Comparison of ENCODE assay signal across 8 cellular contexts in genomic region chr1:35544976-35545375, GRCh38. TPM values are rescaled to one million over a fixed set of nuclear protein-coding genes. Genes with fewer than 3 reads are reported as not detected.
DNase-seq lines count a peak whose midpoint lies in the region; ATAC-seq, FAIRE-seq and TF ChIP-seq lines count a peak whose summit lies in the region.

No MANE protein-coding gene starts in this region.

- DNase-seq in DMS 273 treated with DMSO at 0.1 percent for 48 hours (lab: John Stamatoyannopoulos, UW) (peak; percentile 30), HFF-Myc (ENCODE audit: extremely low read depth, low read depth) (no peak), PC-9 (no peak), astrocyte (ENCODE audit: low read depth) (no peak), iris pigment epithelial cell (ENCODE audit: low read depth) (peak; percentile 66), putamen (ENCODE audit: low spot score) (no peak)

- H3K27ac Mint-ChIP-seq in astrocyte (ENCODE audit: unreplicated experiment), result no peak overlapping the region

- CTCF ChIA-PET in PC-9 (lab: Charles Lee), result interaction anchor here (2.1 kb wide), 1 partner anchor 95 kb away, joined by 8 read pairs; no protein-coding TSS in a partner anchor

- H3K9me2 ChIP-seq in PC-9 (ENCODE audit: insufficient read depth), result no peaks in the 10 kb centered on the region

- peaks cover 1% of the 10 kb centered on the region; the same call in 1 of the 2 replicates for H3K4me1 ChIP-seq in PC-9 (replicated peaks; ENCODE audit: insufficient read depth)
- H3K4me1 ChIP-seq in astrocyte (ENCODE audit: insufficient read depth, low read length), result peaks cover 8% of the 10 kb centered on the region

- no peak overlapping the region for H2AFZ ChIP-seq in PC-9
- no peak overlapping the region for H2AFZ ChIP-seq in astrocyte (ENCODE audit: low read depth, low read length)

- H3K9me3 ChIP-seq in PC-9 (ENCODE audit: insufficient read depth, low read depth) (no peaks in the 10 kb centered on the region), astrocyte (ENCODE audit: insufficient read depth, low read depth, low read length) (no peaks in the 10 kb centered on the region)

- peaks cover 12% of the 10 kb centered on the region for H3K4me1 Mint-ChIP-seq in astrocyte (ENCODE audit: low read depth, unreplicated experiment)

- H3K9ac ChIP-seq in astrocyte (ENCODE audit: low read length), result no peak overlapping the region

- H3K4me3 Mint-ChIP-seq in astrocyte (ENCODE audit: unreplicated experiment), result peak overlapping the region; percentile 41

- H3K27me3 Mint-ChIP-seq in astrocyte (ENCODE audit: low read depth, unreplicated experiment), result no peaks in the 10 kb centered on the region

- POLR2A ChIA-PET in PC-9 (lab: Charles Lee; ENCODE audit: unreplicated experiment), result no interaction called here

- no peak overlapping the region for H3K4me2 ChIP-seq in PC-9
- no peak overlapping the region for H3K4me2 ChIP-seq in astrocyte (ENCODE audit: low read length)

- peaks cover 4% of the 10 kb centered on the region for H3K36me3 Mint-ChIP-seq in astrocyte (ENCODE audit: low read depth, unreplicated experiment)

- H3K36me3 ChIP-seq in PC-9 (ENCODE audit: low read depth) (peaks cover 13% of the 10 kb centered on the region; the same call in 1 of the 2 replicates), astrocyte (ENCODE audit: insufficient read depth, low read length) (peaks cover 15% of the 10 kb centered on the region)

- FAIRE-seq in astrocyte (lab: Jason Lieb, UNC), result no peak

- no TSS peak for BruUV-seq in PC-9 (replicated peaks; lab: Mats Ljungman, UMichigan)

- H3K9me3 Mint-ChIP-seq in astrocyte (ENCODE audit: unreplicated experiment), result peaks cover 3% of the 10 kb centered on the region

- peaks cover 6% of the 10 kb centered on the region; the same call in 1 of the 2 replicates for H3F3A ChIP-seq in PC-9 (ENCODE audit: insufficient read depth, low read depth)

- TF ChIP-seq CTCF in HFF-Myc (IDR thresholded peaks at IDR 0.05; ENCODE audit: low read depth, low read length, missing control alignments) (peak; percentile 10), PC-9 (conservative IDR thresholded peaks at IDR 0.05) (peak; percentile 27; the same call in 1 of the 2 replicates), astrocyte (IDR thresholded peaks at IDR 0.05; ENCODE audit: insufficient read depth, low read depth, low read length) (no peak)

- H4K20me1 ChIP-seq in PC-9 (ENCODE audit: insufficient read depth) (peaks cover 15% of the 10 kb centered on the region), astrocyte (ENCODE audit: insufficient read depth, low read length) (peaks cover 49% of the 10 kb centered on the region)

- H3K27me3 ChIP-seq in PC-9 (ENCODE audit: insufficient read depth, low read depth) (no peaks in the 10 kb centered on the region), astrocyte (ENCODE audit: insufficient read depth, low read length) (no peaks in the 10 kb centered on the region)

- H3K79me2 ChIP-seq in PC-9 (ENCODE audit: low read depth) (no peaks in the 10 kb centered on the region; the same call in 1 of the 2 replicates), astrocyte (ENCODE audit: insufficient read depth, low read length) (peaks cover 44% of the 10 kb centered on the region)

- H3K4me3 ChIP-seq in HFF-Myc (replicated peaks; ENCODE audit: low read depth, low read length) (no peak overlapping the region), PC-9 (no peak overlapping the region), astrocyte (ENCODE audit: insufficient read depth, low read depth, low read length) (no peak overlapping the region)

- H3K27ac ChIP-seq in PC-9, result no peak overlapping the region
- H3K27ac ChIP-seq in astrocyte (ENCODE audit: low read depth, low read length), result no peak overlapping the region

- intact Hi-C loops in PC-9 (cut with micrococcal nuclease; ENCODE audit: unreplicated experiment), result no loop called here

- ATAC-seq in GM18858 (IDR thresholded peaks at IDR 0.05; ENCODE audit: unreplicated experiment) (no peak), GM21367 (IDR thresholded peaks at IDR 0.05; ENCODE audit: unreplicated experiment) (no peak)

RNA-seq across cellular contexts. Expression of gene KIAA0319L, which starts 12.2 kb away (rescaled TPM):
- total RNA-seq in PC-9 (2021) (69.1 and 72.0 TPM in 2 replicates), astrocyte (42.5 and 43.5 TPM in 2 replicates)

RNA-seq across cellular contexts. Expression of gene NCDN, which starts 12.6 kb away (rescaled TPM):
- total RNA-seq in PC-9 (2021) (26.6 and 28.0 TPM in 2 replicates), astrocyte (40.3 and 42.1 TPM in 2 replicates)

RNA-seq across cellular contexts. Expression of gene TFAP2E, which starts 28.1 kb away (rescaled TPM):
- total RNA-seq in PC-9 (2021) (0.72 and 1.3 TPM in 2 replicates), astrocyte (0.41 and 0.48 TPM in 2 replicates)

Comparison
In these comparisons a context has a peak if more than half of its experiments do, and no peak if none do; other contexts are left out.
1. DNase-seq: peak in DMS 273 treated with DMSO at 0.1 percent for 48 hours (single experiment) and iris pigment epithelial cell (single experiment); none in HFF-Myc (single experiment), PC-9 (0 of 2), astrocyte (single experiment) and putamen (single experiment).